In the genomic region with DNA sequence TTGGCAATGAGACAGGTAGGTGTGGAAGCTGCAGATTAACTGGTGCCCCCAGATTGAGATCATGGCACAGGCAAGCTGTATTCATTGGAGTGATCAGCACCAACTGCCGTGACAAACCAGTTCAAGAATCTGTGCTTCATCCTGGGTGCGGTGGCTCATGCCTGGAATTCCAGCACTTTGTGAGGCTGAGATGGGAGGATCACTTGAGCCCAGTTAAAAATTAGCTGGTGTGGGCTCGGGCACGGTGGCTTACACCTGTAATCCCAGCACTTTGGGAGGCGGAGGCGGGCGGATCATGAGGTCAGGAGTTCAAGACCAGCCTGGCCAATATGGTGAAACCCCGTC, we compare ENCODE assay signal across 8 cellular contexts. TPM values are rescaled to one million over a fixed set of nuclear protein-coding genes. Genes with fewer than 3 reads are reported as not detected.
DNase-seq lines count a peak whose midpoint lies in the region; ATAC-seq and TF ChIP-seq lines count a peak whose summit lies in the region.
"Not testable (repeated sequence)": the region's sequence is repeated elsewhere in the genome, so short reads cannot be mapped to it uniquely, and the experiment has no call there.

No MANE protein-coding gene starts in this region.

- H3K27me3 ChIP-seq in MG63; breast epithelium; fibroblast of lung (ENCODE audit: control insufficient read depth, insufficient read depth, low read length); left lung; osteoblast (ENCODE audit: insufficient read depth, low read length); transverse colon: not testable (repeated sequence)

- H3K4me2 ChIP-seq in fibroblast of lung (ENCODE audit: extremely low read depth, insufficient read depth, low read length) (peak overlapping the region; percentile 46), osteoblast (ENCODE audit: insufficient read depth, low read length) (peak overlapping the region; percentile 73)

- H3K4me1 Mint-ChIP-seq in Calu3 (ENCODE audit: low read depth, unreplicated experiment): peaks cover 70% of the 10 kb centered on the region
- peaks cover 35% of the 10 kb centered on the region for H3K4me1 Mint-ChIP-seq in activated CD4-positive, alpha-beta T cell treated with anti-CD3 and anti-CD28 coated beads for 36 hours

- TF ChIP-seq EP300 in transverse colon (IDR thresholded peaks at IDR 0.05; ENCODE audit: low read depth): not testable (repeated sequence)

- not testable (repeated sequence) for H3K4me1 ChIP-seq in breast epithelium
- peaks cover 25% of the 10 kb centered on the region for H3K4me1 ChIP-seq in fibroblast of lung (ENCODE audit: control insufficient read depth, extremely low read depth, insufficient read depth, low read length)
- peaks cover 22 to 78% of the 10 kb centered on the region in 2 donors for H3K4me1 ChIP-seq in left lung
- H3K4me1 ChIP-seq in osteoblast (ENCODE audit: insufficient read depth, low read length): peaks cover 45% of the 10 kb centered on the region
- peaks cover 14 to 66% (median 48%) of the 10 kb centered on the region in 4 donors for H3K4me1 ChIP-seq in transverse colon

- H3K36me3 Mint-ChIP-seq in Calu3 (ENCODE audit: insufficient read depth, unreplicated experiment): peaks cover 89% of the 10 kb centered on the region
- peaks cover 63% of the 10 kb centered on the region for H3K36me3 Mint-ChIP-seq in activated CD4-positive, alpha-beta T cell treated with anti-CD3 and anti-CD28 coated beads for 36 hours (ENCODE audit: low read depth)

- peak overlapping the region; percentile 62 for H3K4me3 Mint-ChIP-seq in Calu3 (ENCODE audit: low read depth, unreplicated experiment)
- H3K4me3 Mint-ChIP-seq in activated CD4-positive, alpha-beta T cell treated with anti-CD3 and anti-CD28 coated beads for 36 hours: not testable (repeated sequence)

- H3K27me3 Mint-ChIP-seq in Calu3 (ENCODE audit: unreplicated experiment); activated CD4-positive, alpha-beta T cell treated with anti-CD3 and anti-CD28 coated beads for 36 hours: not testable (repeated sequence)

- peak overlapping the region; percentile 99 for H3K27ac Mint-ChIP-seq in Calu3 (ENCODE audit: unreplicated experiment)
- H3K27ac Mint-ChIP-seq in activated CD4-positive, alpha-beta T cell treated with anti-CD3 and anti-CD28 coated beads for 36 hours: peak overlapping the region; percentile 73

- H3K9me3 ChIP-seq in MG63; breast epithelium; fibroblast of lung (ENCODE audit: control insufficient read depth, insufficient read depth, low read depth, low read length); left lung; osteoblast (ENCODE audit: low read depth, low read length); transverse colon: not testable (repeated sequence)

- H3K79me2 ChIP-seq in fibroblast of lung (ENCODE audit: control insufficient read depth, insufficient read depth, low read length): not testable (repeated sequence)
- peaks cover 25% of the 10 kb centered on the region for H3K79me2 ChIP-seq in osteoblast (ENCODE audit: insufficient read depth, low read length)

- DNase-seq in Calu3: peak; percentile 74
- DNase-seq in MG63: peak; percentile 61
- not testable (repeated sequence) for DNase-seq in activated CD4-positive, alpha-beta T cell treated with anti-CD3 and anti-CD28 coated beads for 36 hours; breast epithelium (ENCODE audit: low spot score in 2 of 2); left lung; osteoblast (ENCODE audit: insufficient read length, low spot score, missing footprints); transverse colon
- DNase-seq in fibroblast of lung (ENCODE audit: low read depth in 2 of 2): peak in 1 of 2 donors; percentile 87

- TF ChIP-seq CTCF in Calu3 (IDR thresholded peaks at IDR 0.05; ENCODE audit: unreplicated experiment); breast epithelium (IDR thresholded peaks at IDR 0.05); fibroblast of lung (conservative IDR thresholded peaks at IDR 0.05 in 1 of 2, IDR thresholded peaks at IDR 0.05 in 1 of 2; ENCODE audit: low read depth in 1 of 2, low read length in 2 of 2); left lung (IDR thresholded peaks at IDR 0.05); osteoblast (IDR thresholded peaks at IDR 0.05; ENCODE audit: extremely low read depth, low read depth, low read length); transverse colon (IDR thresholded peaks at IDR 0.05): not testable (repeated sequence)

- not testable (repeated sequence) for H3K4me3 ChIP-seq in MG63; breast epithelium; fibroblast of lung (replicated peaks in 1 of 4; ENCODE audit: control extremely low read depth in 1 of 4, insufficient read depth in 1 of 4, low read depth in 3 of 4, low read length in 4 of 4); left lung; transverse colon
- H3K4me3 ChIP-seq in osteoblast (ENCODE audit: insufficient read depth, low read length): peak overlapping the region; percentile 30

- CTCF ChIA-PET in Calu3 (lab: Charles Lee): not testable (repeated sequence)
- CTCF ChIA-PET in activated CD4-positive, alpha-beta T cell treated with anti-CD3 and anti-CD28 coated beads for 36 hours (lab: Charles Lee): interaction anchor here (0.9 to 1.5 kb wide), 3 partner anchors 11 to 28 kb away, joined by 3 to 5 read pairs (median 3); no protein-coding TSS in a partner anchor

- H4K20me1 ChIP-seq in fibroblast of lung (ENCODE audit: control insufficient read depth, extremely low read depth, insufficient read depth, low read length); osteoblast (ENCODE audit: insufficient read depth, low read length): not testable (repeated sequence)

- in situ Hi-C loops in transverse colon (cut with MboI; ENCODE audit: low pct_ligation_motif_present in 1 of 4, low pct_unique_long_range_greater_than_20kb in 1 of 4, low sequenced_read_pairs in 3 of 4): loop anchor here in 1 of 4 donors (25.0 kb wide), 1 partner anchor 237 kb away; no protein-coding TSS in a partner anchor

- peaks cover 48% of the 10 kb centered on the region for H3K36me3 ChIP-seq in MG63
- not testable (repeated sequence) for H3K36me3 ChIP-seq in breast epithelium; fibroblast of lung (ENCODE audit: control insufficient read depth, insufficient read depth, low read length)
- H3K36me3 ChIP-seq in left lung: peaks cover 0 to 97% of the 10 kb centered on the region in 2 donors
- peaks cover 39% of the 10 kb centered on the region for H3K36me3 ChIP-seq in osteoblast (ENCODE audit: insufficient read depth, low read length)
- peaks cover 0 to 23% (median 6%) of the 10 kb centered on the region in 4 donors for H3K36me3 ChIP-seq in transverse colon

- H3K9me3 Mint-ChIP-seq in Calu3 (ENCODE audit: low read depth, unreplicated experiment); activated CD4-positive, alpha-beta T cell treated with anti-CD3 and anti-CD28 coated beads for 36 hours (ENCODE audit: low read depth): not testable (repeated sequence)

- POLR2A ChIA-PET in activated CD4-positive, alpha-beta T cell treated with anti-CD3 and anti-CD28 coated beads for 36 hours (lab: Charles Lee): interaction anchor here (0.7 kb wide), 1 partner anchor 12 kb away, joined by 3 read pairs; no protein-coding TSS in a partner anchor

- not testable (repeated sequence) for H3K9ac ChIP-seq in fibroblast of lung (ENCODE audit: insufficient read depth, low read length)

- ATAC-seq in activated CD4-positive, alpha-beta T cell treated with anti-CD3 and anti-CD28 coated beads for 36 hours: not testable (repeated sequence)
- ATAC-seq in left lung: peak; percentile 21

- not testable (repeated sequence) for BruUV-seq in Calu3 (replicated peaks; lab: Mats Ljungman, UMichigan)

- H2AFZ ChIP-seq in fibroblast of lung (ENCODE audit: low read length); osteoblast (ENCODE audit: low read length): not testable (repeated sequence)

- not testable (repeated sequence) for TF ChIP-seq POLR2A in breast epithelium (IDR thresholded peaks at IDR 0.05); transverse colon (IDR thresholded peaks at IDR 0.05)

- H3K27ac ChIP-seq in breast epithelium (peak overlapping the region; percentile 11 to 62), fibroblast of lung (ENCODE audit: insufficient read depth, low read length) (peak overlapping the region; percentile 64), left lung (peak overlapping the region; percentile 78 to 91), osteoblast (ENCODE audit: low read depth, low read length) (peak overlapping the region; percentile 100), transverse colon (peak overlapping the region; percentile 81 to 91 (median 85))

- 81% methylated on average over 8 of the region's 8 CpGs; no CpG with 5 or more reads in 1 of the 2 donors for WGBS in transverse colon (ENCODE audit: low coverage in 1 of 2), 2 donors

- intact Hi-C loops in Calu3 (cut with micrococcal nuclease; ENCODE audit: unreplicated experiment): loop anchor here (2.0 kb wide), 1 partner anchor 17 kb away; no protein-coding TSS in a partner anchor
- intact Hi-C loops in activated CD4-positive, alpha-beta T cell treated with anti-CD3 and anti-CD28 coated beads for 36 hours (cut with DNase I, micrococcal nuclease): loop anchor here (2.0 kb wide), 1 partner anchor 17 kb away; no protein-coding TSS in a partner anchor
- intact Hi-C loops in breast epithelium (cut with DNase I; ENCODE audit: low total_unique reads); left lung (cut with DNase I); transverse colon (cut with DNase I; ENCODE audit: low total_unique reads): not testable (repeated sequence)

RNA-seq across cellular contexts. Expression of gene CASP10, which starts 33.1 kb away (rescaled TPM):
- total RNA-seq in Calu3 (2022) (21.4 and 22.5 TPM in 2 replicates), breast epithelium (10 to 100 TPM in 1 of 3 donors, 1 to 10 TPM in 2; 5.7 to 13.1 (median 9.6) TPM), fibroblast of lung (4.9 and 8.1 TPM in 2 replicates), left lung (10 to 100 TPM; 30.3 to 31.5 TPM), osteoblast (3.3 and 4.4 TPM in 2 replicates), transverse colon (10 to 100 TPM in 3 of 4 donors, 1 to 10 TPM in 1; 4.8 to 68.4 (median 38.1) TPM)
- total RNA-seq in MG63 (2014; rRNA removed; shearing (Covaris generic); ENCODE audit: low replicate concordance): 0.91 and 4.7 TPM in 2 replicates
- 10 to 100 TPM; 12.2 to 16.8 TPM for total RNA-seq in activated CD4-positive, alpha-beta T cell treated with anti-CD3 and anti-CD28 coated beads for 36 hours
- 5.0 and 5.5 TPM in 2 replicates for polyA plus RNA-seq in fibroblast of lung
- polyA plus RNA-seq in fibroblast of lung (2012): 2.5 and 2.9 TPM in 2 replicates
- polyA minus RNA-seq in fibroblast of lung (ENCODE audit: low replicate concordance): 2.2 and 6.8 TPM in 2 replicates

RNA-seq across cellular contexts. Expression of gene CFLAR, which starts 33.8 kb away (rescaled TPM):
- total RNA-seq in Calu3 (2022): 232 and 285 TPM in 2 replicates
- total RNA-seq in MG63 (2014; rRNA removed; shearing (Covaris generic); ENCODE audit: low replicate concordance): 29.3 and 39.6 TPM in 2 replicates
- total RNA-seq in activated CD4-positive, alpha-beta T cell treated with anti-CD3 and anti-CD28 coated beads for 36 hours: 100 to 1,000 TPM; 255 to 270 TPM
- 100 to 1,000 TPM; 180 to 322 (median 207) TPM for total RNA-seq in breast epithelium
- 80.4 and 86.5 TPM in 2 replicates for total RNA-seq in fibroblast of lung
- 24.9 and 39.3 TPM in 2 replicates for polyA plus RNA-seq in fibroblast of lung
- polyA plus RNA-seq in fibroblast of lung (2012): 18.4 and 31.1 TPM in 2 replicates
- 46.1 and 77.7 TPM in 2 replicates for polyA minus RNA-seq in fibroblast of lung (ENCODE audit: low replicate concordance)
- total RNA-seq in left lung: 100 to 1,000 TPM; 278 to 327 TPM
- 78.9 and 80.2 TPM in 2 replicates for total RNA-seq in osteoblast
- 100 to 1,000 TPM; 148 to 449 (median 323) TPM for total RNA-seq in transverse colon

Comparison
In these comparisons a context has a peak if more than half of its experiments do, and no peak if none do; other contexts are left out.
1. H3K27ac ChIP-seq: peak in every context shown above with its lines; median percentile 100 in osteoblast; 85 in transverse colon; 84 in left lung; 64 in fibroblast of lung; 36 in breast epithelium.